Comparison of ENCODE assay signal across 9 cellular contexts in genomic region chr12:27012239-27012981, GRCh38. TPM values are rescaled to one million over a fixed set of nuclear protein-coding genes. Genes with fewer than 3 reads are reported as not detected.
DNase-seq lines count a peak whose midpoint lies in the region; ATAC-seq, FAIRE-seq and TF ChIP-seq lines count a peak whose summit lies in the region.
"Had no signal": no experiment of that assay in that cellular context is flagged by ENCODE, and none has a peak within 500 bp of the region (broad histone marks: within the 10 kb centered on the region; RNA-seq: fewer than 3 reads in every experiment).

No MANE protein-coding gene starts in this region.

- H3K27me3 Mint-ChIP-seq in activated naive CD4-positive, alpha-beta T cell treated with anti-CD3 and anti-CD28 coated beads, Interleukin-2, amount 10 ng/mL, durations not matched to agents 7 days and 5 days, result no peaks in the 10 kb centered on the region
- no peaks in the 10 kb centered on the region for H3K27me3 Mint-ChIP-seq in T-helper 17 cell
- H3K27me3 Mint-ChIP-seq: memory B cell had no signal

- H3K4me3 Mint-ChIP-seq in activated naive CD4-positive, alpha-beta T cell treated with anti-CD3 and anti-CD28 coated beads, Interleukin-2, amount 10 ng/mL, durations not matched to agents 7 days and 5 days, result peak overlapping the region; percentile 94
- H3K4me3 Mint-ChIP-seq in T-helper 17 cell, result peak overlapping the region; percentile 25
- H3K4me3 Mint-ChIP-seq: memory B cell had no signal

- ATAC-seq in T-helper 17 cell (no peak), upper lobe of left lung (ENCODE audit: low FRiP score in 2 of 2) (no peak)

- CTCF ChIA-PET in activated naive CD4-positive, alpha-beta T cell treated with anti-CD3 and anti-CD28 coated beads, Interleukin-2, amount 10 ng/mL, durations not matched to agents 7 days and 5 days (lab: Charles Lee), result interaction anchor here (0.6 to 2.4 kb wide), 5 partner anchors 10 to 1573 kb away, joined by 3 to 11 read pairs (median 3); partner anchors contain the start of gene MED21

- no peaks in the 10 kb centered on the region for H3K36me3 ChIP-seq in hepatocyte (replicated peaks; ENCODE audit: insufficient read depth, low read depth)
- no peaks in the 10 kb centered on the region for H3K36me3 ChIP-seq in upper lobe of left lung

- H4K20me1 ChIP-seq in hepatocyte (ENCODE audit: insufficient read depth, poor library complexity, severe bottlenecking), result no peaks in the 10 kb centered on the region

- H3K27me3 ChIP-seq in hepatocyte (no peaks in the 10 kb centered on the region), upper lobe of left lung (no peaks in the 10 kb centered on the region)

- peaks cover 16% of the 10 kb centered on the region for H3K4me1 ChIP-seq in hepatocyte (ENCODE audit: insufficient read depth)
- H3K4me1 ChIP-seq in upper lobe of left lung, result peaks cover 34 to 43% (median 38%) of the 10 kb centered on the region in 4 donors

- H2AFZ ChIP-seq in hepatocyte, result no peak overlapping the region

- H3K4me3 ChIP-seq in hepatocyte, result no peak overlapping the region
- peak overlapping the region in 2 of 4 donors; percentile 82 to 92 for H3K4me3 ChIP-seq in upper lobe of left lung

- no peaks in the 10 kb centered on the region for H3K9me2 ChIP-seq in hepatocyte (replicated peaks; ENCODE audit: insufficient read depth)

- peaks cover 57% of the 10 kb centered on the region for H3K79me2 ChIP-seq in hepatocyte

- TF ChIP-seq CTCF in hepatocyte (IDR thresholded peaks at IDR 0.05; ENCODE audit: poor library complexity), result no peak
- no peak for TF ChIP-seq CTCF in upper lobe of left lung (IDR thresholded peaks at IDR 0.05)

- H3K27ac ChIP-seq in hepatocyte (no peak overlapping the region), upper lobe of left lung (peak overlapping the region in 3 of 4 donors; percentile 13 to 94 (median 91))

- H3K27ac Mint-ChIP-seq in activated naive CD4-positive, alpha-beta T cell treated with anti-CD3 and anti-CD28 coated beads, Interleukin-2, amount 10 ng/mL, durations not matched to agents 7 days and 5 days, result no peak overlapping the region
- no peak overlapping the region for H3K27ac Mint-ChIP-seq in T-helper 17 cell
- H3K27ac Mint-ChIP-seq: memory B cell had no signal

- no peak for TF ChIP-seq EP300 in upper lobe of left lung (IDR thresholded peaks at IDR 0.05)

- peaks cover 62% of the 10 kb centered on the region for H3K4me1 Mint-ChIP-seq in activated naive CD4-positive, alpha-beta T cell treated with anti-CD3 and anti-CD28 coated beads, Interleukin-2, amount 10 ng/mL, durations not matched to agents 7 days and 5 days
- H3K4me1 Mint-ChIP-seq in T-helper 17 cell, result peaks cover 36% of the 10 kb centered on the region

- H3K9me3 Mint-ChIP-seq in activated naive CD4-positive, alpha-beta T cell treated with anti-CD3 and anti-CD28 coated beads, Interleukin-2, amount 10 ng/mL, durations not matched to agents 7 days and 5 days, result no peaks in the 10 kb centered on the region
- H3K9me3 Mint-ChIP-seq: memory B cell had no signal

- peaks cover 19% of the 10 kb centered on the region for H3K36me3 Mint-ChIP-seq in activated naive CD4-positive, alpha-beta T cell treated with anti-CD3 and anti-CD28 coated beads, Interleukin-2, amount 10 ng/mL, durations not matched to agents 7 days and 5 days
- peaks cover 7% of the 10 kb centered on the region for H3K36me3 Mint-ChIP-seq in T-helper 17 cell (ENCODE audit: low read depth)

- no peak for FAIRE-seq in GM12891 (lab: Jason Lieb, UNC)

- DNase-seq in activated naive CD4-positive, alpha-beta T cell treated with anti-CD3 and anti-CD28 coated beads, Interleukin-2, amount 10 ng/mL, durations not matched to agents 7 days and 5 days, result no peak
- DNase-seq in activated naive CD4-positive, alpha-beta T cell treated with Interleukin-2 at 50 U/mL for 16 hours, result no peak
- DNase-seq in T-helper 17 cell (no peak), hepatocyte (ENCODE audit: low spot score) (no peak), upper lobe of left lung (peak in 1 of 2 donors; percentile 15), NCI-H2081 treated with DMSO at 0.1 percent for 48 hours (lab: John Stamatoyannopoulos, UW) (no peak), ureter (ENCODE audit: low spot score) (no peak), GM12891 (ENCODE audit: insufficient read length, low spot score) (no peak)

- 95% methylated on average over 14 of the region's 14 CpGs for WGBS in hepatocyte (ENCODE audit: low lambda C conversion rate, missing lambda C conversion rate)
- 65 to 71% methylated on average over 14 of the region's 14 CpGs for whole genome bisulfite sequencing in upper lobe of left lung, 2 donors

- TF ChIP-seq POLR2A in upper lobe of left lung (IDR thresholded peaks at IDR 0.05), result no peak
- TF ChIP-seq POLR2A in GM12891 (IDR thresholded peaks at IDR 0.05; ENCODE audit: low read depth, low read length), result no peak

- peak overlapping the region; percentile 85 for H3K4me2 ChIP-seq in hepatocyte

- H3K9me3 ChIP-seq in T-helper 17 cell (ENCODE audit: control insufficient read depth, low read length, poor library complexity, severe bottlenecking) (no peaks in the 10 kb centered on the region), hepatocyte (ENCODE audit: low read depth) (no peaks in the 10 kb centered on the region), upper lobe of left lung (no peaks in the 10 kb centered on the region)

TF ChIP-seq in GM12891, 5 proteins besides CTCF, POLR2A, EP300 and RAD21:
- TF ChIP-seq POLR2AphosphoS5 (IDR thresholded peaks at IDR 0.05; ENCODE audit: low read depth, low read length) (no peak), TAF1 (IDR thresholded peaks at IDR 0.05; ENCODE audit: low read depth, low read length) (no peak), PAX5 (IDR thresholded peaks at IDR 0.05; ENCODE audit: insufficient read depth, low read length, severe bottlenecking) (no peak), SPI1 (IDR thresholded peaks at IDR 0.05; ENCODE audit: low read depth, low read length) (no peak), POU2F2 (IDR thresholded peaks at IDR 0.05; ENCODE audit: low read depth, low read length) (no peak)

RNA-seq across cellular contexts. Expression of gene TM7SF3, which starts 1.8 kb away (rescaled TPM):
- total RNA-seq in T-helper 17 cell (10 to 100 TPM; 22.5 to 24.3 TPM), hepatocyte (41.2 and 41.5 TPM in 2 replicates), upper lobe of left lung (10 to 100 TPM; 33.5 to 81.1 (median 69.2) TPM), ureter (92.9 TPM)
- 51.2 and 52.1 TPM in 2 replicates for polyA plus RNA-seq in hepatocyte
- 45.9 TPM for polyA plus RNA-seq in GM12891 (2012; ENCODE audit: low read depth, missing spikeins)

RNA-seq across cellular contexts. Expression of gene MED21, which starts 9.9 kb away (rescaled TPM):
- total RNA-seq in T-helper 17 cell (10 to 100 TPM; 75.8 to 79.7 TPM), hepatocyte (56.9 and 68.6 TPM in 2 replicates), upper lobe of left lung (10 to 100 TPM in 5 of 6 donors, 1 to 10 TPM in 1; 8.3 to 78.9 (median 47.0) TPM), ureter (60.7 TPM)
- polyA plus RNA-seq in hepatocyte, result 30.6 and 33.4 TPM in 2 replicates
- polyA plus RNA-seq in GM12891 (2012; ENCODE audit: low read depth, missing spikeins), result 15.8 TPM
